In the genomic region with DNA sequence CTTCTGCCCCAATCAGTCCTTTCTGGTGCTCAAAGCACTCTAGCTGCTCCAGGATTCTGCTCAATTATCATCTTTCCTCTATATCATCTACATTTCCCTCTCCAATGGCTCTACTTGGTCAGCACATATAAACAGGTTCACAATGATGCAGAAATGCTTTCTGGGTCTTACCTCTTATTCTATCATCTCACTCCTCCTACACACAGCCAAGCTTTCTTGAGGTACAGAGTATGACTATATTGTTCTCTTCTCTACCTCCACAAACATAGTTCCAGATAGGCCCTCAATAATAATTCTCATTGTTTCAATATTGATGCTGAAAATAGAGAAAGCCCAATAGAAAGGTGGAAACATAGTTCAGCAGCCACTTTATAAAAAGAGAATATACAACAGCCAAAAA, we compare ENCODE assay signal across 7 cellular contexts.
"Had no signal": no experiment of that assay in that cellular context is flagged by ENCODE, and none has a peak within 500 bp of the region (broad histone marks: within the 10 kb centered on the region; RNA-seq: fewer than 3 reads in every experiment).

No MANE protein-coding gene starts in this region.

- ATAC-seq: HCT116, HepG2 had no signal

- H3K4me3 Mint-ChIP-seq: HFFc6, IgD-negative memory B cell had no signal

- H3K27ac Mint-ChIP-seq: IgD-negative memory B cell had no signal

- DNase-seq: GM23248, GOT3, H7, HFFc6 had no signal

- H3K27me3 Mint-ChIP-seq: IgD-negative memory B cell had no signal

- H3K9me3 Mint-ChIP-seq: HFFc6, IgD-negative memory B cell had no signal
